Comparison of ENCODE assay signal across 10 cellular contexts in genomic region chr7:26046878-26047277, GRCh38.
"Had no signal": no experiment of that assay in that cellular context is flagged by ENCODE, and none has a peak within 500 bp of the region (broad histone marks: within the 10 kb centered on the region; RNA-seq: fewer than 3 reads in every experiment).

No MANE protein-coding gene starts in this region.

- H3K4me1 ChIP-seq: HAP-1 had no signal

- H3K27ac Mint-ChIP-seq: GM23338, H9, HFFc6 had no signal

- H3K9me3 Mint-ChIP-seq: GM23338, H9 had no signal

- H3K4me3 ChIP-seq: GM23248, GM23338, HAP-1 had no signal

- H3K36me3 ChIP-seq: HAP-1 had no signal

- FAIRE-seq: H1, H54 had no signal

- H3K4me3 Mint-ChIP-seq: GM23338, H9, HFFc6 had no signal

- H3K27ac ChIP-seq: GM23248 had no signal

- DNase-seq: GM23248, GOT3, H7, H9, HCEC 1CT, HFFc6 had no signal

- H3K9me3 ChIP-seq: HAP-1 had no signal
